8 cellular contexts compared by ENCODE assay signal in the genomic region with DNA sequence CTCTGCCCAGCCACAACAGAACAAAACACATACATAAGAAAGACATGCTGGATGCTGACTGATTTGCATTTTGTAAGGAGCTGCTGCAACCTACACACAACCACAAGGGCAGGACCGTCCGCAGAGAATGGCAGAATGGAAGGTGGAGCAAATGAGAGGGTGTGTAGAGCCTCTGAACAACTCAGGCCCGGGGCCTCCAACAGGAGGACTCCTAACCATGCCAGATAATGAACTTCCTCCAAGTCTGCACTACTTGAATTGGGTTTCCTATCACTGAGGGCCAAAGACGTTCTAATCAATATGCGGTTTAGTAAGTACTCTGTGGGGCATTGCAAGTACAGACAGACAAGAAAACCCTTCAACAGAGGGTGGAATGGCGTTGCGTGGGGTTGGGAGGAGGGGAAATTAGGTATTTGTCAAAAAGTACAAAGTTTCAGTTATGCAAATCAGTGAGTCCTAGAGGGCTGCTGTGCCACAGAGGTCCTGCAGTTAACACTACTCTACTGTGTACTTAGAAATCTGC. TPM values are rescaled to one million over a fixed set of nuclear protein-coding genes. Genes with fewer than 3 reads are reported as not detected.
DNase-seq lines count a peak whose midpoint lies in the region; ATAC-seq, FAIRE-seq and TF ChIP-seq lines count a peak whose summit lies in the region.

No MANE protein-coding gene starts in this region.

- peak overlapping the region in 1 of 3 donors; percentile 43 for H3K4me3 Mint-ChIP-seq in T-cell

- peaks cover 18% of the 10 kb centered on the region for H3K4me1 ChIP-seq in lower lobe of right lung

- DNase-seq in stimulated activated CD4-positive, alpha-beta T cell treated with anti-CD3 and anti-CD28 coated beads, Interleukin-4, amount 100 ng/mL, for 24 hours, result peak; percentile 48
- no peak for DNase-seq in stimulated activated CD4-positive, alpha-beta T cell treated with anti-CD3 and anti-CD28 coated beads, Interleukin-2, amount 100 ng/mL, for 48 hours
- DNase-seq in T-cell, result no peak
- no peak for DNase-seq in urothelium cell line (ENCODE audit: low spot score)
- DNase-seq in KG1 (lab: John Stamatoyannopoulos, UW), result no peak
- DNase-seq in lower lobe of right lung, result no peak
- no peak for DNase-seq in NCI-H446 treated with DMSO at 0.1 percent for 48 hours (lab: John Stamatoyannopoulos, UW)

- TF ChIP-seq CTCF in lower lobe of right lung (IDR thresholded peaks at IDR 0.05), result no peak

- CTCF ChIA-PET in T-cell (lab: Charles Lee), result interaction anchor here in 1 of 2 donors (1.3 kb wide), 1 partner anchor 10 kb away, joined by 4 read pairs; no protein-coding TSS in a partner anchor

- intact Hi-C loops in lower lobe of right lung (cut with DNase I), result no loop called here

- peaks cover 95 to 98% (median 97%) of the 10 kb centered on the region in 3 donors for H3K4me1 Mint-ChIP-seq in T-cell

- H3K27me3 ChIP-seq in lower lobe of right lung (ENCODE audit: low read depth), result no peaks in the 10 kb centered on the region

- H3K9me3 ChIP-seq in lower lobe of right lung, result no peaks in the 10 kb centered on the region

- peak; percentile 83 for FAIRE-seq in urothelium cell line (lab: Jason Lieb, UNC)

- no peak overlapping the region for H3K4me3 ChIP-seq in lower lobe of right lung

- no peaks in the 10 kb centered on the region for H3K36me3 ChIP-seq in lower lobe of right lung

- POLR2A ChIA-PET in T-cell (lab: Charles Lee), result no interaction called here

- H3K27ac ChIP-seq in lower lobe of right lung, result no peak overlapping the region

- H3K27ac Mint-ChIP-seq in T-cell, result peak overlapping the region; percentile 71 to 79

- peak; percentile 85 for ATAC-seq in HG02884 (IDR thresholded peaks at IDR 0.05; ENCODE audit: unreplicated experiment)
- peak; percentile 32 to 51 (median 44) for ATAC-seq in T-cell (replicated peaks in 1 of 4)
- ATAC-seq in lower lobe of right lung, result no peak

- H3K27me3 Mint-ChIP-seq in T-cell, result no peaks in the 10 kb centered on the region

- no peaks in the 10 kb centered on the region for H3K9me3 Mint-ChIP-seq in T-cell

- peaks cover 36% of the 10 kb centered on the region for H3K36me3 Mint-ChIP-seq in T-cell

RNA-seq across cellular contexts. Expression of gene VOPP1, which starts 14.6 kb away (rescaled TPM):
- 100 to 1,000 TPM in 1 of 5 donors, 10 to 100 TPM in 4; 84.0 to 106 (median 94.8) TPM for total RNA-seq in T-cell
- 66.2 TPM for total RNA-seq in lower lobe of right lung

Comparison
In these comparisons a context has a peak if more than half of its experiments do, and no peak if none do; other contexts are left out.
1. ATAC-seq: peak in HG02884 (single experiment) and T-cell (4 of 4); none in lower lobe of right lung (0 of 2).